Comparison of ENCODE assay signal across 8 cellular contexts in genomic region chr2:8872821-8873432, GRCh38. TPM values are rescaled to one million over a fixed set of nuclear protein-coding genes. Genes with fewer than 3 reads are reported as not detected.
A peak's percentile ranks its signal among the peaks of the same experiment; 100 is the strongest.
DNase-seq lines count a peak whose midpoint lies in the region; ATAC-seq and TF ChIP-seq lines count a peak whose summit lies in the region.

No MANE protein-coding gene starts in this region.

- 51 to 59% (median 53%) methylated on average over 11 of the region's 11 CpGs for WGBS in spleen, 5 donors

- peak; percentile 50 for ATAC-seq in WTC11

- H3K27me3 ChIP-seq in A673 (replicated peaks; ENCODE audit: insufficient read depth, low read depth, low read length, poor library complexity), result no peaks in the 10 kb centered on the region
- no peaks in the 10 kb centered on the region for H3K27me3 ChIP-seq in vagina
- H3K27me3 ChIP-seq in spleen (replicated peaks in 1 of 7), result no peaks in the 10 kb centered on the region

- H3K4me1 Mint-ChIP-seq in WTC11, result peaks cover 8% of the 10 kb centered on the region

- CTCF ChIA-PET in A673 (lab: Charles Lee), result interaction anchor here (1.2 kb wide), 1 partner anchor 267 kb away, joined by 10 read pairs; no protein-coding TSS in a partner anchor
- CTCF ChIA-PET in WTC11 (lab: Charles Lee), result interaction anchor here (0.7 to 2.0 kb wide), 9 partner anchors 9 to 266 kb away, joined by 3 to 9 read pairs (median 3); no protein-coding TSS in a partner anchor

- H3K4me1 ChIP-seq in A673 (ENCODE audit: insufficient read depth, low read length, poor library complexity, severe bottlenecking) (no peaks in the 10 kb centered on the region), vagina (no peaks in the 10 kb centered on the region), spleen (no peaks in the 10 kb centered on the region)

- TF ChIP-seq CTCF in A673 (conservative IDR thresholded peaks at IDR 0.05; ENCODE audit: low read depth, low read length) (peak; percentile 74), GM12874 (IDR thresholded peaks at IDR 0.05; ENCODE audit: insufficient read depth, low read depth, low read length) (peak; percentile 35; the same call in 1 of the 2 replicates), WTC11 (IDR thresholded peaks at IDR 0.05) (peak; percentile 20; the same call in 1 of the 2 replicates), vagina (IDR thresholded peaks at IDR 0.05) (peak in 2 of 3 experiments; percentile 3 to 30), spleen (IDR thresholded peaks at IDR 0.05 in 8 of 11, conservative IDR thresholded peaks at IDR 0.05 in 3 of 11) (peak in 5 of 11 experiments; percentile 29 to 46 (median 37))

- intact Hi-C loops in A673 (cut with micrococcal nuclease; ENCODE audit: unreplicated experiment), result loop anchor here (2.0 kb wide), 1 partner anchor 266 kb away; no protein-coding TSS in a partner anchor
- intact Hi-C loops in vagina (cut with DNase I), result loop anchor here (10.0 kb wide), 1 partner anchor 262 kb away; no protein-coding TSS in a partner anchor
- intact Hi-C loops in spleen (cut with DNase I; ENCODE audit: low total_unique reads), result no loop called here

- no peak overlapping the region for H3K27ac ChIP-seq in A673 (ENCODE audit: low read depth, low read length, poor library complexity, severe bottlenecking)
- no peak overlapping the region for H3K27ac ChIP-seq in vagina
- H3K27ac ChIP-seq in spleen, result no peak overlapping the region

- H3K36me3 Mint-ChIP-seq in WTC11, result peaks cover 4% of the 10 kb centered on the region; the same call in 1 of the 2 replicates

- TF ChIP-seq POLR2A in vagina (IDR thresholded peaks at IDR 0.05) (no peak), spleen (IDR thresholded peaks at IDR 0.05) (no peak)

- H3K36me3 ChIP-seq in A673 (ENCODE audit: insufficient read depth, low read length, poor library complexity, severe bottlenecking) (peaks cover 4% of the 10 kb centered on the region), vagina (no peaks in the 10 kb centered on the region), spleen (peaks cover 0 to 33% (median 0%) of the 10 kb centered on the region in 6 donors)

- POLR2A ChIA-PET in A673 (lab: Charles Lee; ENCODE audit: low non-redundant PET) (interaction anchor here (0.6 kb wide), 1 partner anchor 148 kb away, joined by 3 read pairs; no protein-coding TSS in a partner anchor), WTC11 (lab: Charles Lee) (no interaction called here)

- no peaks in the 10 kb centered on the region for H3K27me3 Mint-ChIP-seq in WTC11 (ENCODE audit: low read depth)

- DNase-seq in A673 (ENCODE audit: low spot score) (peak; percentile 71), NCI-H187 treated with DMSO at 0.1 percent for 48 hours (lab: John Stamatoyannopoulos, UW) (peak; percentile 22), WTC11 (ENCODE audit: low spot score) (no peak), iris pigment epithelial cell (ENCODE audit: low read depth) (peak; percentile 67), vagina (ENCODE audit: extremely low spot score in 2 of 2) (no peak), spleen (no peak)
- DNase-seq in activated effector memory CD4-positive, alpha-beta T cell treated with anti-CD3 and anti-CD28 coated beads, Interleukin-2, amount 50 U/mL, for 16 hours, result no peak

- no peak overlapping the region for H3K4me3 Mint-ChIP-seq in WTC11

- no peak overlapping the region for H3K27ac Mint-ChIP-seq in WTC11

- H3K9me3 Mint-ChIP-seq in WTC11, result no peaks in the 10 kb centered on the region

- BruUV-seq in A673 (replicated peaks; lab: Mats Ljungman, UMichigan), result no TSS peak

- H3K4me3 ChIP-seq in A673 (ENCODE audit: low read depth, low read length, poor library complexity, severe bottlenecking) (no peak overlapping the region), vagina (no peak overlapping the region), spleen (no peak overlapping the region)

- H3K9me3 ChIP-seq in A673 (ENCODE audit: low read depth, low read length, poor library complexity, severe bottlenecking) (no peaks in the 10 kb centered on the region), vagina (no peaks in the 10 kb centered on the region), spleen (no peaks in the 10 kb centered on the region)

TF ChIP-seq in WTC11, 78 proteins besides CTCF, POLR2A, EP300 and RAD21 (continues in another document):
- no peak for TF ChIP-seq EMX1 (CRISPR knock-in tag; IDR thresholded peaks at IDR 0.05)
- TF ChIP-seq SMAD4 (CRISPR knock-in tag; IDR thresholded peaks at IDR 0.05), result no peak
- no peak for TF ChIP-seq ZNF532 (CRISPR knock-in tag; IDR thresholded peaks at IDR 0.05; ENCODE audit: borderline replicate concordance)
- TF ChIP-seq ZNF263 (CRISPR knock-in tag; IDR thresholded peaks at IDR 0.05; ENCODE audit: low read depth), result no peak
- no peak for TF ChIP-seq MYBL2 (CRISPR knock-in tag; IDR thresholded peaks at IDR 0.05)
- TF ChIP-seq, protein P1, sequence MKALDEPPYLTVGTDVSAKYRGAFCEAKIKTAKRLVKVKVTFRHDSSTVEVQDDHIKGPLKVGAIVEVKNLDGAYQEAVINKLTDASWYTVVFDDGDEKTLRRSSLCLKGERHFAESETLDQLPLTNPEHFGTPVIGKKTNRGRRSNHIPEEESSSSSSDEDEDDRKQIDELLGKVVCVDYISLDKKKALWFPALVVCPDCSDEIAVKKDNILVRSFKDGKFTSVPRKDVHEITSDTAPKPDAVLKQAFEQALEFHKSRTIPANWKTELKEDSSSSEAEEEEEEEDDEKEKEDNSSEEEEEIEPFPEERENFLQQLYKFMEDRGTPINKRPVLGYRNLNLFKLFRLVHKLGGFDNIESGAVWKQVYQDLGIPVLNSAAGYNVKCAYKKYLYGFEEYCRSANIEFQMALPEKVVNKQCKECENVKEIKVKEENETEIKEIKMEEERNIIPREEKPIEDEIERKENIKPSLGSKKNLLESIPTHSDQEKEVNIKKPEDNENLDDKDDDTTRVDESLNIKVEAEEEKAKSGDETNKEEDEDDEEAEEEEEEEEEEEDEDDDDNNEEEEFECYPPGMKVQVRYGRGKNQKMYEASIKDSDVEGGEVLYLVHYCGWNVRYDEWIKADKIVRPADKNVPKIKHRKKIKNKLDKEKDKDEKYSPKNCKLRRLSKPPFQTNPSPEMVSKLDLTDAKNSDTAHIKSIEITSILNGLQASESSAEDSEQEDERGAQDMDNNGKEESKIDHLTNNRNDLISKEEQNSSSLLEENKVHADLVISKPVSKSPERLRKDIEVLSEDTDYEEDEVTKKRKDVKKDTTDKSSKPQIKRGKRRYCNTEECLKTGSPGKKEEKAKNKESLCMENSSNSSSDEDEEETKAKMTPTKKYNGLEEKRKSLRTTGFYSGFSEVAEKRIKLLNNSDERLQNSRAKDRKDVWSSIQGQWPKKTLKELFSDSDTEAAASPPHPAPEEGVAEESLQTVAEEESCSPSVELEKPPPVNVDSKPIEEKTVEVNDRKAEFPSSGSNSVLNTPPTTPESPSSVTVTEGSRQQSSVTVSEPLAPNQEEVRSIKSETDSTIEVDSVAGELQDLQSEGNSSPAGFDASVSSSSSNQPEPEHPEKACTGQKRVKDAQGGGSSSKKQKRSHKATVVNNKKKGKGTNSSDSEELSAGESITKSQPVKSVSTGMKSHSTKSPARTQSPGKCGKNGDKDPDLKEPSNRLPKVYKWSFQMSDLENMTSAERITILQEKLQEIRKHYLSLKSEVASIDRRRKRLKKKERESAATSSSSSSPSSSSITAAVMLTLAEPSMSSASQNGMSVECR (CRISPR knock-in tag; IDR thresholded peaks at IDR 0.05; ENCODE audit: borderline replicate concordance), result no peak

RNA-seq across cellular contexts. Expression of gene KIDINS220, which starts 35.5 kb away (rescaled TPM):
- total RNA-seq in A673 (2021), result 45.2 and 46.4 TPM in 2 replicates
- total RNA-seq in WTC11 (2021), result 23.9 to 25.1 TPM (median 24.4 TPM) in 3 replicates
- total RNA-seq in vagina, result 67.8 TPM
- 10 to 100 TPM; 48.3 to 84.1 (median 66.0) TPM for total RNA-seq in spleen
- 1 to 10 TPM; 6.0 to 7.4 (median 6.8) TPM for polyA plus RNA-seq in spleen

Comparison
In these comparisons a context has a peak if more than half of its experiments do, and no peak if none do; other contexts are left out.
1. DNase-seq: peak in A673 (single experiment), NCI-H187 treated with DMSO at 0.1 percent for 48 hours (single experiment) and iris pigment epithelial cell (single experiment); none in WTC11 (single experiment), vagina (0 of 2), spleen (single experiment) and activated effector memory CD4-positive, alpha-beta T cell treated with anti-CD3 and anti-CD28 coated beads, Interleukin-2, amount 50 U/mL, for 16 hours (single experiment).